Comparison of ENCODE assay signal across 6 cellular contexts in genomic region chr9:35659340-35659739, GRCh38. TPM values are rescaled to one million over a fixed set of nuclear protein-coding genes. Genes with fewer than 3 reads are reported as not detected.
DNase-seq lines count a peak whose midpoint lies in the region; ATAC-seq and TF ChIP-seq lines count a peak whose summit lies in the region.

No MANE protein-coding gene starts in this region.

- no peak for TF ChIP-seq CTCF in CD8-positive, alpha-beta T cell (IDR thresholded peaks at IDR 0.05)
- no peak for TF ChIP-seq CTCF in kidney epithelial cell (IDR thresholded peaks at IDR 0.05; ENCODE audit: insufficient read depth, low read length, poor library complexity, severe bottlenecking)

- peak overlapping the region; percentile 90 for H3K27ac Mint-ChIP-seq in CD8-positive, alpha-beta T cell
- H3K27ac Mint-ChIP-seq in T-helper 2 cell treated with Interferon-gamma antibody and Interleukin-4, amounts not matched to agents 5 μg/mL and 100 μg/mL, for 36 hours, result peak overlapping the region; percentile 77

- intact Hi-C loops in CD8-positive, alpha-beta T cell (cut with DNase I, micrococcal nuclease), result loop anchor here (2.0 to 10.0 kb wide), 3 partner anchors 43 to 1135 kb away; partner anchors contain the start of genes ENHO (in 1 of the 2) and GNE (in 1 of the 2)

- peaks cover 80% of the 10 kb centered on the region for H3K4me1 Mint-ChIP-seq in CD8-positive, alpha-beta T cell (ENCODE audit: low read depth)
- H3K4me1 Mint-ChIP-seq in T-helper 2 cell treated with Interferon-gamma antibody and Interleukin-4, amounts not matched to agents 5 μg/mL and 100 μg/mL, for 36 hours (ENCODE audit: low read depth), result peaks cover 70% of the 10 kb centered on the region

- peaks cover 6% of the 10 kb centered on the region for H3K36me3 ChIP-seq in CD8-positive, alpha-beta T cell (ENCODE audit: insufficient read depth, low read length)
- peaks cover 2% of the 10 kb centered on the region for H3K36me3 ChIP-seq in kidney epithelial cell (ENCODE audit: control insufficient read depth, insufficient read depth, low read length)

- H3K9me3 ChIP-seq in CD8-positive, alpha-beta T cell (ENCODE audit: low read length), result no peaks in the 10 kb centered on the region

- no peak overlapping the region for H3K27ac ChIP-seq in CD8-positive, alpha-beta T cell (ENCODE audit: low read depth, low read length)

- peak overlapping the region; percentile 93 for H3K4me3 Mint-ChIP-seq in CD8-positive, alpha-beta T cell
- peak overlapping the region; percentile 89 for H3K4me3 Mint-ChIP-seq in T-helper 2 cell treated with Interferon-gamma antibody and Interleukin-4, amounts not matched to agents 5 μg/mL and 100 μg/mL, for 36 hours

- peaks cover 2% of the 10 kb centered on the region for H3K27me3 Mint-ChIP-seq in CD8-positive, alpha-beta T cell (ENCODE audit: low read depth)
- peaks cover 6% of the 10 kb centered on the region for H3K27me3 Mint-ChIP-seq in T-helper 2 cell treated with Interferon-gamma antibody and Interleukin-4, amounts not matched to agents 5 μg/mL and 100 μg/mL, for 36 hours (ENCODE audit: low read depth)

- CTCF ChIA-PET in CD8-positive, alpha-beta T cell (lab: Charles Lee), result interaction anchor here (0.5 to 14.4 kb wide), 27 partner anchors 8 to 223 kb away, joined by 3 to 193 read pairs (median 6); partner anchors contain the start of genes CD72, CREB3, GBA2 and RGP1

- no peaks in the 10 kb centered on the region for H3K9me3 Mint-ChIP-seq in CD8-positive, alpha-beta T cell
- no peaks in the 10 kb centered on the region for H3K9me3 Mint-ChIP-seq in T-helper 2 cell treated with Interferon-gamma antibody and Interleukin-4, amounts not matched to agents 5 μg/mL and 100 μg/mL, for 36 hours

- H3K27me3 ChIP-seq in CD8-positive, alpha-beta T cell (ENCODE audit: insufficient read depth, low read length), result no peaks in the 10 kb centered on the region
- no peaks in the 10 kb centered on the region for H3K27me3 ChIP-seq in kidney epithelial cell (ENCODE audit: control insufficient read depth, insufficient read depth, low read length)

- peak overlapping the region; percentile 94 for H3K4me3 ChIP-seq in CD8-positive, alpha-beta T cell (ENCODE audit: low read depth, low read length)
- H3K4me3 ChIP-seq in kidney epithelial cell (ENCODE audit: low read depth, low read length), result peak overlapping the region; percentile 68

- H3K4me1 ChIP-seq in CD8-positive, alpha-beta T cell (ENCODE audit: insufficient read depth, low read length), result peaks cover 53% of the 10 kb centered on the region

- POLR2A ChIA-PET in CD8-positive, alpha-beta T cell (lab: Charles Lee), result interaction anchor here (0.8 to 5.5 kb wide), 8 partner anchors 8 to 73 kb away, joined by 3 to 112 read pairs (median 6); partner anchors contain the start of genes CREB3 and TLN1

- H3K36me3 Mint-ChIP-seq in CD8-positive, alpha-beta T cell, result peaks cover 30% of the 10 kb centered on the region
- peaks cover 36% of the 10 kb centered on the region for H3K36me3 Mint-ChIP-seq in T-helper 2 cell treated with Interferon-gamma antibody and Interleukin-4, amounts not matched to agents 5 μg/mL and 100 μg/mL, for 36 hours (ENCODE audit: low read depth)

- ATAC-seq in CD8-positive, alpha-beta T cell, result no peak
- no peak for ATAC-seq in HG03108 (IDR thresholded peaks at IDR 0.05; ENCODE audit: unreplicated experiment)

- no peak for DNase-seq in CD8-positive, alpha-beta T cell
- DNase-seq in T-helper 2 cell treated with Interferon-gamma antibody and Interleukin-4, amounts not matched to agents 5 μg/mL and 100 μg/mL, for 36 hours (ENCODE audit: low spot score), result no peak
- DNase-seq in kidney epithelial cell (ENCODE audit: low read depth) (no peak), DMS 273 treated with DMSO at 0.1 percent for 48 hours (lab: John Stamatoyannopoulos, UW) (no peak), GM19240 (ENCODE audit: insufficient read length, low spot score) (no peak)

RNA-seq across cellular contexts. Expression of gene CCDC107, which starts 1.2 kb away (rescaled TPM):
- total RNA-seq in CD8-positive, alpha-beta T cell, result 1 to 10 TPM; 7.4 to 9.1 TPM
- 14.0 and 21.1 TPM in 2 replicates for total RNA-seq in kidney epithelial cell

RNA-seq across cellular contexts. Expression of gene RMRP, which starts 1.5 kb away (rescaled TPM):
- over 10,000 TPM; 22,073 to 26,359 TPM for total RNA-seq in CD8-positive, alpha-beta T cell
- total RNA-seq in kidney epithelial cell, result 1,522 and 7,636 TPM in 2 replicates

RNA-seq across cellular contexts. Expression of gene ARHGEF39, which starts 5.7 kb away (rescaled TPM):
- under 1 TPM; 0.25 to 0.35 TPM for total RNA-seq in CD8-positive, alpha-beta T cell
- total RNA-seq in kidney epithelial cell, result 0.62 and 1.2 TPM in 2 replicates

RNA-seq across cellular contexts. Expression of gene SIT1, which starts 8.6 kb away (rescaled TPM):
- 10 to 100 TPM; 11.0 to 11.6 TPM for total RNA-seq in CD8-positive, alpha-beta T cell
- not detected in 2 replicates for total RNA-seq in kidney epithelial cell

RNA-seq across cellular contexts. Expression of gene CA9, which starts 14.4 kb away (rescaled TPM):
- total RNA-seq in CD8-positive, alpha-beta T cell, result not detected
- 0.04 and 0.27 TPM in 2 replicates for total RNA-seq in kidney epithelial cell
